ENCODE assay signal across 20 cellular contexts in the genomic region with DNA sequence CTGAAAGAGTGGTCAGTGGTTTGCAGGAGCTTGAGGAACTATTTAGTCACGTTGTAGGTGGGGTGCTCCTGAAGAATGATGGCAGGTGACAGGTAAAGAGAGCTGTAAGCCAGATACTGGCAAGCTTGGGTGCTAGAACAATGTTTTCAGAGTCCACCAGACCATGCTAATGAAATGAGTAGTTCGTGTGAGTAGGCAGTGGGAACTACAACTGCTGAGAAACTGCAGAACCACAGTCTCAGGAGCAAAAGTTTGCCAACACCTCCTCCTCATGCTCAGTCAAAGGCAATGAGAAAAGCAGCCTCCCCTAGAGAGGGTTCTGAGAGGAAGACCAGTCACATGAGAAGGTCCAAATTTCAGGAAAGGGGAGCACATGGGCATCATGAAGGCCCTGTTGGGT.
"Had no signal": no experiment of that assay in that cellular context is flagged by ENCODE, and none has a peak within 500 bp of the region (broad histone marks: within the 10 kb centered on the region; RNA-seq: fewer than 3 reads in every experiment).

No MANE protein-coding gene starts in this region.

- H3K4me1 Mint-ChIP-seq: natural killer cell, neural progenitor cell had no signal

- H3K27me3 ChIP-seq: dorsolateral prefrontal cortex, heart right ventricle, neural progenitor cell, ovary, right atrium auricular region, sigmoid colon had no signal

- H3K36me3 ChIP-seq: heart right ventricle, neural progenitor cell, ovary, right atrium auricular region, sigmoid colon had no signal

- H3K27ac Mint-ChIP-seq: natural killer cell, neural progenitor cell had no signal

- H3K4me1 ChIP-seq: heart right ventricle, neural progenitor cell, right atrium auricular region, sigmoid colon had no signal

- H3K4me2 ChIP-seq: neural progenitor cell had no signal

- ATAC-seq: heart right ventricle, left lobe of liver, natural killer cell had no signal

- H2AFZ ChIP-seq: neural progenitor cell had no signal

- H3K27ac ChIP-seq: dorsolateral prefrontal cortex, heart right ventricle, neural progenitor cell, ovary, right atrium auricular region, sigmoid colon, skin epidermis had no signal

- H3K4me3 ChIP-seq: dorsolateral prefrontal cortex, heart right ventricle, neural progenitor cell, ovary, right atrium auricular region, sigmoid colon, skin epidermis had no signal

- FAIRE-seq: frontal cortex, islet of Langerhans, urothelium cell line had no signal

- H3K9ac ChIP-seq: neural progenitor cell had no signal

- H3K4me3 Mint-ChIP-seq: natural killer cell, neural progenitor cell had no signal

- DNase-seq: cortex of kidney; dorsolateral prefrontal cortex; effector CD8-positive, alpha-beta T cell; heart right ventricle; hypothalamus; mammary epithelial cell; natural killer cell; nucleus accumbens; ovary; sigmoid colon; stimulated activated CD4-positive, alpha-beta T cell treated with anti-CD3 and anti-CD28 coated beads, Interleukin-12 subunit alpha, Interleukin-12 subunit beta, amount 100 ng/mL, for 4 hours; stimulated activated naive CD4-positive, alpha-beta T cell; trophoblast cell had no signal
